In the genomic region with DNA sequence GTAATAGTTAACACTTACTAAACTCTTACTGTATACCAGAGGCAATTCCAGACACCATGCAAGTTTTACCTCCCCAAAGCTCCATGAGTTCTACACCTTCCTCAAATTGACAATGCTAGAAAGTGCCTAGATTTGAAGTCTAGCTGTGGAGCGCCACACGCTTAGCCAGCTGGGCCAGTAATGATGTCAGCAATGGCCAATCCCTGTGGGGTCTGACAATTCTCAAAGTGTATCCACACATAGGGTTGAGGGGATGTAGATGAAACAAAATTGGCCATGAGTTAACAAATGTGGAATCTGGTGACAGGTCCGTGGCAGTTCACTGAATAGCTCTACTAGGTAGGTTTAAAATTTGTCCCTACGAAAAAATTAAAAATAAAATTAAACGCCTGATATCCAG, we compare ENCODE assay signal across 10 cellular contexts. TPM values are rescaled to one million over a fixed set of nuclear protein-coding genes. Genes with fewer than 3 reads are reported as not detected.
DNase-seq lines count a peak whose midpoint lies in the region; ATAC-seq and TF ChIP-seq lines count a peak whose summit lies in the region.
"Had no signal": no experiment of that assay in that cellular context is flagged by ENCODE, and none has a peak within 500 bp of the region (broad histone marks: within the 10 kb centered on the region; RNA-seq: fewer than 3 reads in every experiment).

No MANE protein-coding gene starts in this region.

- ATAC-seq in activated CD4-positive, CD25-positive, alpha-beta regulatory T cell treated with anti-CD3 and anti-CD28 coated beads, Interleukin-2, amount 50 U/mL, for 24 hours = no peak
- ATAC-seq in HG02840 (IDR thresholded peaks at IDR 0.05; ENCODE audit: low FRiP score, unreplicated experiment) = no peak

- no peak overlapping the region for H3K9ac ChIP-seq in mammary epithelial cell (ENCODE audit: insufficient read depth, low read length)
- no peak overlapping the region for H3K9ac ChIP-seq in neural cell (ENCODE audit: low read length)

- peak overlapping the region; percentile 98 to 100 (median 100) for H3K4me3 Mint-ChIP-seq in CD4-positive, alpha-beta memory T cell

- H3K36me3 ChIP-seq in CD4-positive, alpha-beta memory T cell (ENCODE audit: insufficient read depth, low read length) = no peaks in the 10 kb centered on the region
- H3K36me3 ChIP-seq in mammary epithelial cell (ENCODE audit: insufficient read depth, low read length) (no peaks in the 10 kb centered on the region), neural cell (ENCODE audit: insufficient read depth, low read length) (no peaks in the 10 kb centered on the region)

- in situ Hi-C loops in mammary epithelial cell (cut with MboI; ENCODE audit: low sequenced_read_pairs in 2 of 2) = loop anchor here in 1 of 2 donors (25.0 kb wide), 1 partner anchor 130 kb away; no protein-coding TSS in a partner anchor

- H3K27ac Mint-ChIP-seq in CD4-positive, alpha-beta memory T cell = peak overlapping the region in 2 of 7 donors; percentile 66 to 87

- H3K4me1 Mint-ChIP-seq in CD4-positive, alpha-beta memory T cell = peaks cover 13 to 29% (median 18%) of the 10 kb centered on the region in 4 donors

- H3K9me2 ChIP-seq in neural cell (ENCODE audit: insufficient read depth, low read length) = no peaks in the 10 kb centered on the region

- H3F3A ChIP-seq in neural cell (ENCODE audit: insufficient read depth, low read length, poor library complexity, severe bottlenecking) = no peaks in the 10 kb centered on the region

- intact Hi-C loops in CD4-positive, alpha-beta memory T cell (cut with micrococcal nuclease) = loop anchor here (5.0 kb wide), 1 partner anchor 145 kb away; the partner anchor contains the start of gene NOP56
- intact Hi-C loops in mammary epithelial cell (cut with micrococcal nuclease) = loop anchor here (5.0 kb wide), 1 partner anchor 145 kb away; the partner anchor contains the start of gene NOP56

- CTCF ChIA-PET in CD4-positive, alpha-beta memory T cell (lab: Charles Lee; ENCODE audit: partially characterized antibody) = interaction anchor here (0.8 to 9.6 kb wide), 3 partner anchors 15 to 608 kb away, joined by 3 to 117 read pairs (median 4); no protein-coding TSS in a partner anchor
- CTCF ChIA-PET in mammary epithelial cell (lab: Charles Lee; ENCODE audit: low non-redundant PET) = no interaction called here

- H3K4me1 ChIP-seq in CD4-positive, alpha-beta memory T cell (ENCODE audit: insufficient read depth, low read length) = peaks cover 15% of the 10 kb centered on the region
- peaks cover 7% of the 10 kb centered on the region for H3K4me1 ChIP-seq in mammary epithelial cell (ENCODE audit: insufficient read depth, low read length)

- H3K27me3 ChIP-seq in CD4-positive, alpha-beta memory T cell (ENCODE audit: insufficient read depth, low read length) = peaks cover 6% of the 10 kb centered on the region
- H3K27me3 ChIP-seq in mammary epithelial cell (ENCODE audit: insufficient read depth, low read length) = no peaks in the 10 kb centered on the region
- peaks cover 5% of the 10 kb centered on the region for H3K27me3 ChIP-seq in neural cell (ENCODE audit: insufficient read depth, low read depth, low read length)

- 100% methylated on average over 5 of the region's 5 CpGs for WGBS in mammary epithelial cell (ENCODE audit: low coverage, missing lambda C conversion rate)

- H4K20me1 ChIP-seq in mammary epithelial cell (ENCODE audit: insufficient read depth, low read length) (no peaks in the 10 kb centered on the region), neural cell (ENCODE audit: insufficient read depth) (no peaks in the 10 kb centered on the region)

- TF ChIP-seq CTCF in LNCaP clone FGC (IDR thresholded peaks at IDR 0.05; ENCODE audit: control insufficient read depth, extremely low read depth, insufficient read depth) (no peak), mammary epithelial cell (conservative IDR thresholded peaks at IDR 0.05 in 1 of 2, IDR thresholded peaks at IDR 0.05 in 1 of 2; ENCODE audit: extremely low read depth in 1 of 2, insufficient read depth in 1 of 2, low read depth in 1 of 2, low read length in 2 of 2) (no peak), neural cell (IDR thresholded peaks at IDR 0.05; ENCODE audit: poor library complexity, severe bottlenecking) (no peak)

- H3K79me2 ChIP-seq in mammary epithelial cell (ENCODE audit: insufficient read depth, low read length) = peaks cover 27% of the 10 kb centered on the region
- H3K79me2 ChIP-seq in neural cell (replicated peaks; ENCODE audit: insufficient read depth, low read length) = peaks cover 12% of the 10 kb centered on the region

- POLR2A ChIA-PET in CD4-positive, alpha-beta memory T cell (lab: Charles Lee; ENCODE audit: partially characterized antibody) = interaction anchor here (0.7 to 3.7 kb wide), 4 partner anchors 15 to 145 kb away, joined by 3 to 36 read pairs (median 10); partner anchors contain the start of genes NOP56 and SNRPB

- no peaks in the 10 kb centered on the region for H3K9me3 Mint-ChIP-seq in CD4-positive, alpha-beta memory T cell

- BruUV-seq in mammary epithelial cell (replicated peaks; lab: Mats Ljungman, UMichigan) = no TSS peak

- TF ChIP-seq RAD21 in neural cell (conservative IDR thresholded peaks at IDR 0.05) = no peak

- H3K4me2 ChIP-seq in mammary epithelial cell (ENCODE audit: insufficient read depth, low read depth, low read length) (peak overlapping the region; percentile 79), neural cell (ENCODE audit: low read length) (peak overlapping the region; percentile 80)

- H3K36me3 Mint-ChIP-seq in CD4-positive, alpha-beta memory T cell = peaks cover 6 to 12% of the 10 kb centered on the region in 2 donors

- no peak for TF ChIP-seq EP300 in neural cell (conservative IDR thresholded peaks at IDR 0.05; ENCODE audit: poor library complexity, severe bottlenecking)

- no peak overlapping the region for H3K4me3 ChIP-seq in CD4-positive, alpha-beta memory T cell (ENCODE audit: low read length in 2 of 2)
- H3K4me3 ChIP-seq in LNCaP clone FGC (ENCODE audit: low read depth, low read length) (peak overlapping the region; percentile 80), mammary epithelial cell (replicated peaks in 1 of 3; ENCODE audit: insufficient read depth in 1 of 3, low read depth in 2 of 3, low read length in 3 of 3) (peak overlapping the region in 2 of 3 experiments; percentile 73 to 84), neural cell (ENCODE audit: low read length) (peak overlapping the region; percentile 75)

- DNase-seq in CD4-positive, alpha-beta memory T cell = no peak
- DNase-seq in LNCaP clone FGC (ENCODE audit: low read depth) (no peak), mammary epithelial cell (no peak), mesenteric fat pad (ENCODE audit: low spot score) (no peak), dedifferentiated amniotic fluid mesenchymal stem cell (ENCODE audit: extremely low spot score) (no peak)
- DNase-seq: activated gamma-delta T cell, NCI-H2227 treated with DMSO at 0.1 percent for 48 hours had no signal

- dilution Hi-C loops in mammary epithelial cell (cut with HindIII; ENCODE audit: low sequenced_read_pairs) = no loop called here

- H3K27me3 Mint-ChIP-seq in CD4-positive, alpha-beta memory T cell = peaks cover 8 to 10% of the 10 kb centered on the region in 2 donors

- peak overlapping the region; percentile 98 for H2AFZ ChIP-seq in mammary epithelial cell (ENCODE audit: low read depth, low read length)
- no peak overlapping the region for H2AFZ ChIP-seq in neural cell (ENCODE audit: low read depth, low read length)

- H3K9me3 ChIP-seq in CD4-positive, alpha-beta memory T cell (ENCODE audit: control insufficient read depth in 1 of 2, low read length in 2 of 2) = no peaks in the 10 kb centered on the region
- H3K9me3 ChIP-seq in mammary epithelial cell (replicated peaks; ENCODE audit: insufficient read depth, low read length) = no peaks in the 10 kb centered on the region
- no peaks in the 10 kb centered on the region for H3K9me3 ChIP-seq in neural cell (ENCODE audit: low read length)

- no peak overlapping the region for H3K27ac ChIP-seq in CD4-positive, alpha-beta memory T cell (ENCODE audit: low read depth, low read length)
- peak overlapping the region; percentile 43 for H3K27ac ChIP-seq in mammary epithelial cell (ENCODE audit: insufficient read depth, low read depth, low read length)
- no peak overlapping the region for H3K27ac ChIP-seq in neural cell (ENCODE audit: low read length)

TF ChIP-seq in neural cell, 6 proteins besides CTCF, POLR2A, EP300 and RAD21 (continues in another document):
- no peak for TF ChIP-seq SMC3 (conservative IDR thresholded peaks at IDR 0.05; ENCODE audit: poor library complexity)
- TF ChIP-seq POLR2AphosphoS5 (IDR thresholded peaks at IDR 0.05) = no peak
- TF ChIP-seq MXI1 (conservative IDR thresholded peaks at IDR 0.05; ENCODE audit: poor library complexity, severe bottlenecking) = no peak
- no peak for TF ChIP-seq TAF1 (IDR thresholded peaks at IDR 0.05; ENCODE audit: low read depth)

RNA-seq across cellular contexts. Expression of gene ZNF343, which starts 1.3 kb away (rescaled TPM):
- total RNA-seq in CD4-positive, alpha-beta memory T cell = 10 to 100 TPM; 11.8 to 12.0 TPM
- polyA plus RNA-seq in CD4-positive, alpha-beta memory T cell = 1 to 10 TPM; 2.5 to 6.1 TPM
- total RNA-seq in mammary epithelial cell (10 to 100 TPM; 12.0 to 12.9 TPM), mesenteric fat pad (14.4 TPM)
- polyA plus RNA-seq in mammary epithelial cell (7.9 TPM), neural cell (10.5 and 14.3 TPM in 2 replicates)
- polyA minus RNA-seq in mammary epithelial cell (52.2 TPM), neural cell (24.3 and 26.7 TPM in 2 replicates)

RNA-seq across cellular contexts. Expression of gene TMC2, which starts 28.9 kb away (rescaled TPM):
- total RNA-seq in CD4-positive, alpha-beta memory T cell = not detected
- polyA plus RNA-seq in CD4-positive, alpha-beta memory T cell = not detected
- total RNA-seq in mammary epithelial cell (not detected), mesenteric fat pad (0.22 TPM)
- polyA plus RNA-seq in mammary epithelial cell (not detected), neural cell (0.11 and 0.66 TPM in 2 replicates)
- polyA minus RNA-seq in mammary epithelial cell (not detected), neural cell (0.24 and 0.35 TPM in 2 replicates)

RNA-seq across cellular contexts. Expression of gene SNRPB, which starts 36.9 kb away (rescaled TPM):
- total RNA-seq in CD4-positive, alpha-beta memory T cell = 10 to 100 TPM; 96.2 to 99.3 TPM
- polyA plus RNA-seq in CD4-positive, alpha-beta memory T cell = 100 to 1,000 TPM; 243 to 264 TPM
- 100 to 1,000 TPM in 1 of 2 donors, 10 to 100 TPM in 1; 90.7 to 216 TPM for total RNA-seq in mammary epithelial cell
- polyA plus RNA-seq in mammary epithelial cell = 232 TPM
- 80.9 TPM for polyA minus RNA-seq in mammary epithelial cell
- 289 and 335 TPM in 2 replicates for polyA plus RNA-seq in neural cell
- polyA minus RNA-seq in neural cell = 72.1 and 72.8 TPM in 2 replicates
- total RNA-seq in mesenteric fat pad = 112 TPM

Comparison
In these comparisons a context has a peak if more than half of its experiments do, and no peak if none do; other contexts are left out.
1. H3K4me3 ChIP-seq: peak in LNCaP clone FGC (single experiment), mammary epithelial cell (2 of 3) and neural cell (single experiment); none in CD4-positive, alpha-beta memory T cell (0 of 2).